Comparison of ENCODE assay signal across 8 cellular contexts in the genomic region with DNA sequence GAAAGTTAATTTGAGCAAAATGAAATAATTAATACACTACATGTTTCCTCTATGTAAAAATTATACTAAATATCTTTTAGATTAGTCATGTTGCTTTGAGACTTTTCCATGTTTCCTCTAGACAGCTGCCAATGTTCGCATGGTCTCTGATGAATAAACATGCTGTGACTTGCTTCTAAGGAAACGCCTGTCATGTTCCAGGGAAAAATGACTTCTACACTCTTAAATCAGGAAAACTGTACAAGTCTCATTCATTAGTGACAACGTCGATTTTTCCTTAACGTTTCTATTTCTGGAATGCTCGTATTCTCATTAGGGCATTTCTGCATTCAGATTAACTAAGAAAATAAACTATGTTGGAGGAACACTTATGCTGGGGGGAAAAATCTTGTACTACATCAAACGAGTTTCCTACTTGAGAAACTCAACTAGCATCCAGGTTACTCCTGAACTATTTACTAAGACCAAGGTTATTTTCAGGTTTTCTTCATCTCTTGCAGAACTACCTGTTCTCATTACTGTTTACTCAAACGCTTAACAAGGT. TPM values are rescaled to one million over a fixed set of nuclear protein-coding genes. Genes with fewer than 3 reads are reported as not detected.
A peak's percentile ranks its signal among the peaks of the same experiment; 100 is the strongest.
DNase-seq lines count a peak whose midpoint lies in the region; ATAC-seq, FAIRE-seq and TF ChIP-seq lines count a peak whose summit lies in the region.

No MANE protein-coding gene starts in this region.

- H4K20me1 ChIP-seq in keratinocyte (ENCODE audit: control insufficient read depth, extremely low read depth, insufficient read depth, low read length) = no peaks in the 10 kb centered on the region

- peak overlapping the region; percentile 100 for H3K4me2 ChIP-seq in keratinocyte (ENCODE audit: control insufficient read depth, extremely low read depth, insufficient read depth, low read depth, low read length)

- intact Hi-C loops in activated CD4-positive, alpha-beta T cell treated with anti-CD3 and anti-CD28 coated beads for 36 hours (cut with DNase I, micrococcal nuclease) = loop anchor here (2.0 to 5.0 kb wide), 2 partner anchors 103 kb away; no protein-coding TSS in a partner anchor
- intact Hi-C loops in activated T-helper 1 cell treated with anti-CD3 and anti-CD28 coated beads, Interleukin-12 subunit alpha, Interleukin-12 subunit beta, Interleukin-2, Interleukin-4 antibody, amounts not matched to agents 30 ng/mL and 10 ng/mL and 1 ng/mL, durations not matched to agents 14 hours and 24 hours and 36 hours (cut with micrococcal nuclease) = loop anchor here (5.0 kb wide), 1 partner anchor 72 kb away; no protein-coding TSS in a partner anchor

- peak overlapping the region; percentile 86 for H3K27ac ChIP-seq in keratinocyte (ENCODE audit: control insufficient read depth, insufficient read depth, low read length)
- peak overlapping the region; percentile 65 for H3K27ac ChIP-seq in temporal lobe (ENCODE audit: low read depth, low read length)

- H3K27ac Mint-ChIP-seq in activated CD4-positive, alpha-beta T cell treated with anti-CD3 and anti-CD28 coated beads for 36 hours = no peak overlapping the region
- no peak overlapping the region for H3K27ac Mint-ChIP-seq in activated T-helper 1 cell treated with anti-CD3 and anti-CD28 coated beads, Interleukin-12 subunit alpha, Interleukin-12 subunit beta, Interleukin-2, Interleukin-4 antibody, amounts not matched to agents 30 ng/mL and 10 ng/mL and 1 ng/mL, durations not matched to agents 14 hours and 24 hours and 36 hours

- H3K9me1 ChIP-seq in keratinocyte (ENCODE audit: control insufficient read depth, extremely low read depth, insufficient read depth, low read length) = no peaks in the 10 kb centered on the region

- peak; percentile 93 for FAIRE-seq in keratinocyte (lab: Jason Lieb, UNC)

- no peak for DNase-seq in activated CD4-positive, alpha-beta T cell treated with anti-CD3 and anti-CD28 coated beads for 36 hours
- DNase-seq in activated CD4-positive, alpha-beta T cell treated with anti-CD3 and anti-CD28 coated beads, Interleukin-2, amount 50 U/mL, for 1 hour = no peak
- DNase-seq in activated T-helper 1 cell treated with anti-CD3 and anti-CD28 coated beads, Interleukin-12 subunit alpha, Interleukin-12 subunit beta, Interleukin-2, Interleukin-4 antibody, amounts not matched to agents 30 ng/mL and 10 ng/mL and 1 ng/mL, durations not matched to agents 14 hours and 24 hours and 36 hours (ENCODE audit: low spot score) = no peak
- DNase-seq in keratinocyte (ENCODE audit: low read depth, low spot score) (peak; percentile 73), DMS153 treated with DMSO at 0.1 percent for 48 hours (lab: John Stamatoyannopoulos, UW; ENCODE audit: unreplicated experiment) (no peak)
- no peak for DNase-seq in activated CD4-positive, CD25-positive, alpha-beta regulatory T cell treated with anti-CD3 and anti-CD28 coated beads, Interleukin-2, amount 50 U/mL, for 72 hours

- CTCF ChIA-PET in activated CD4-positive, alpha-beta T cell treated with anti-CD3 and anti-CD28 coated beads for 36 hours (lab: Charles Lee) = no interaction called here

- no peaks in the 10 kb centered on the region for H3K27me3 ChIP-seq in keratinocyte (ENCODE audit: control insufficient read depth, extremely low read depth, insufficient read depth, low read length)

- peak overlapping the region; percentile 89 to 94 (median 89) for H3K4me3 ChIP-seq in keratinocyte (ENCODE audit: control insufficient read depth in 2 of 3, extremely low read depth in 1 of 3, insufficient read depth in 2 of 3, low read depth in 1 of 3, low read length in 3 of 3)

- peaks cover 32% of the 10 kb centered on the region for H3K79me2 ChIP-seq in keratinocyte (ENCODE audit: control insufficient read depth, insufficient read depth, low read length)

- peak overlapping the region; percentile 75 for H2AFZ ChIP-seq in keratinocyte (ENCODE audit: control insufficient read depth, low read length)

- TF ChIP-seq CTCF in keratinocyte (optimal IDR thresholded peaks at IDR 0.05 in 1 of 3, IDR thresholded peaks at IDR 0.05 in 1 of 3, conservative IDR thresholded peaks at IDR 0.05 in 1 of 3; ENCODE audit: extremely low read depth in 1 of 3, insufficient read depth in 2 of 3, low read length in 3 of 3) = no peak

- no peaks in the 10 kb centered on the region for H3K36me3 ChIP-seq in keratinocyte (ENCODE audit: control insufficient read depth in 2 of 2, extremely low read depth in 1 of 2, insufficient read depth in 2 of 2, low read length in 2 of 2)

- peak overlapping the region; percentile 54 for H3K4me3 Mint-ChIP-seq in activated CD4-positive, alpha-beta T cell treated with anti-CD3 and anti-CD28 coated beads for 36 hours
- peak overlapping the region; percentile 64 for H3K4me3 Mint-ChIP-seq in activated T-helper 1 cell treated with anti-CD3 and anti-CD28 coated beads, Interleukin-12 subunit alpha, Interleukin-12 subunit beta, Interleukin-2, Interleukin-4 antibody, amounts not matched to agents 30 ng/mL and 10 ng/mL and 1 ng/mL, durations not matched to agents 14 hours and 24 hours and 36 hours

- POLR2A ChIA-PET in activated CD4-positive, alpha-beta T cell treated with anti-CD3 and anti-CD28 coated beads for 36 hours (lab: Charles Lee) = no interaction called here

- H3K9me3 ChIP-seq in keratinocyte (ENCODE audit: control insufficient read depth, low read depth, low read length) = no peaks in the 10 kb centered on the region

- H3K4me1 Mint-ChIP-seq in activated CD4-positive, alpha-beta T cell treated with anti-CD3 and anti-CD28 coated beads for 36 hours = peaks cover 9% of the 10 kb centered on the region
- peaks cover 7% of the 10 kb centered on the region for H3K4me1 Mint-ChIP-seq in activated T-helper 1 cell treated with anti-CD3 and anti-CD28 coated beads, Interleukin-12 subunit alpha, Interleukin-12 subunit beta, Interleukin-2, Interleukin-4 antibody, amounts not matched to agents 30 ng/mL and 10 ng/mL and 1 ng/mL, durations not matched to agents 14 hours and 24 hours and 36 hours (ENCODE audit: low read depth)

- H3K9ac ChIP-seq in keratinocyte (ENCODE audit: control insufficient read depth, extremely low read depth, insufficient read depth, low read length) = peak overlapping the region; percentile 90

- dilution Hi-C loops in keratinocyte (cut with MboI; ENCODE audit: extremely low pct_ligation_motif_present, low sequenced_read_pairs) = no loop called here

- peaks cover 27% of the 10 kb centered on the region for H3K4me1 ChIP-seq in keratinocyte (ENCODE audit: control insufficient read depth, extremely low read depth, insufficient read depth, low read length)

- ATAC-seq in activated CD4-positive, alpha-beta T cell treated with anti-CD3 and anti-CD28 coated beads for 36 hours = no peak
- no peak for ATAC-seq in HG03135 (IDR thresholded peaks at IDR 0.05; ENCODE audit: unreplicated experiment)

- H3K36me3 Mint-ChIP-seq in activated CD4-positive, alpha-beta T cell treated with anti-CD3 and anti-CD28 coated beads for 36 hours (ENCODE audit: low read depth) = no peaks in the 10 kb centered on the region
- no peaks in the 10 kb centered on the region for H3K36me3 Mint-ChIP-seq in activated T-helper 1 cell treated with anti-CD3 and anti-CD28 coated beads, Interleukin-12 subunit alpha, Interleukin-12 subunit beta, Interleukin-2, Interleukin-4 antibody, amounts not matched to agents 30 ng/mL and 10 ng/mL and 1 ng/mL, durations not matched to agents 14 hours and 24 hours and 36 hours (ENCODE audit: low read depth)

- H3K27me3 Mint-ChIP-seq in activated CD4-positive, alpha-beta T cell treated with anti-CD3 and anti-CD28 coated beads for 36 hours = peaks cover 31% of the 10 kb centered on the region
- peaks cover 50% of the 10 kb centered on the region for H3K27me3 Mint-ChIP-seq in activated T-helper 1 cell treated with anti-CD3 and anti-CD28 coated beads, Interleukin-12 subunit alpha, Interleukin-12 subunit beta, Interleukin-2, Interleukin-4 antibody, amounts not matched to agents 30 ng/mL and 10 ng/mL and 1 ng/mL, durations not matched to agents 14 hours and 24 hours and 36 hours (ENCODE audit: insufficient read depth)

- no peaks in the 10 kb centered on the region for H3K9me3 Mint-ChIP-seq in activated CD4-positive, alpha-beta T cell treated with anti-CD3 and anti-CD28 coated beads for 36 hours (ENCODE audit: low read depth)
- H3K9me3 Mint-ChIP-seq in activated T-helper 1 cell treated with anti-CD3 and anti-CD28 coated beads, Interleukin-12 subunit alpha, Interleukin-12 subunit beta, Interleukin-2, Interleukin-4 antibody, amounts not matched to agents 30 ng/mL and 10 ng/mL and 1 ng/mL, durations not matched to agents 14 hours and 24 hours and 36 hours = no peaks in the 10 kb centered on the region

RNA-seq across cellular contexts. Expression of a gene that starts 1.6 kb away (rescaled TPM):
- not detected for total RNA-seq in activated CD4-positive, alpha-beta T cell treated with anti-CD3 and anti-CD28 coated beads for 36 hours
- total RNA-seq in activated T-helper 1 cell treated with anti-CD3 and anti-CD28 coated beads, Interleukin-12 subunit alpha, Interleukin-12 subunit beta, Interleukin-2, Interleukin-4 antibody, amounts not matched to agents 30 ng/mL and 10 ng/mL and 1 ng/mL, durations not matched to agents 14 hours and 24 hours and 36 hours = not detected in 2 replicates
- polyA plus RNA-seq in keratinocyte = 11.1 to 25.6 TPM (median 14.9 TPM) in 3 replicates
- polyA plus RNA-seq in keratinocyte (2011; ENCODE audit: low read depth) = 31.7 TPM
- 10.4 and 15.9 TPM in 2 replicates for polyA plus RNA-seq in keratinocyte (2011; cell fraction: cytosol; rRNA removed)
- polyA plus RNA-seq in keratinocyte (2011; cell fraction: nucleus; rRNA removed) = 26.5 and 29.5 TPM in 2 replicates
- 8.8 and 18.5 TPM in 2 replicates for polyA plus RNA-seq in keratinocyte (2012; ENCODE audit: low replicate concordance)
- 12.8 to 71.0 TPM (median 43.5 TPM) in 3 replicates for polyA minus RNA-seq in keratinocyte
- polyA minus RNA-seq in keratinocyte (2011; cell fraction: cytosol; rRNA and poly(A)+ RNA removed) = 11.1 TPM
- polyA minus RNA-seq in keratinocyte (2011; cell fraction: nucleus; rRNA and poly(A)+ RNA removed) = 79.5 and 114 TPM in 2 replicates
- total RNA-seq in temporal lobe = 8.6 TPM
